ENCODE assay signal across 1 cellular context in the genomic region with DNA sequence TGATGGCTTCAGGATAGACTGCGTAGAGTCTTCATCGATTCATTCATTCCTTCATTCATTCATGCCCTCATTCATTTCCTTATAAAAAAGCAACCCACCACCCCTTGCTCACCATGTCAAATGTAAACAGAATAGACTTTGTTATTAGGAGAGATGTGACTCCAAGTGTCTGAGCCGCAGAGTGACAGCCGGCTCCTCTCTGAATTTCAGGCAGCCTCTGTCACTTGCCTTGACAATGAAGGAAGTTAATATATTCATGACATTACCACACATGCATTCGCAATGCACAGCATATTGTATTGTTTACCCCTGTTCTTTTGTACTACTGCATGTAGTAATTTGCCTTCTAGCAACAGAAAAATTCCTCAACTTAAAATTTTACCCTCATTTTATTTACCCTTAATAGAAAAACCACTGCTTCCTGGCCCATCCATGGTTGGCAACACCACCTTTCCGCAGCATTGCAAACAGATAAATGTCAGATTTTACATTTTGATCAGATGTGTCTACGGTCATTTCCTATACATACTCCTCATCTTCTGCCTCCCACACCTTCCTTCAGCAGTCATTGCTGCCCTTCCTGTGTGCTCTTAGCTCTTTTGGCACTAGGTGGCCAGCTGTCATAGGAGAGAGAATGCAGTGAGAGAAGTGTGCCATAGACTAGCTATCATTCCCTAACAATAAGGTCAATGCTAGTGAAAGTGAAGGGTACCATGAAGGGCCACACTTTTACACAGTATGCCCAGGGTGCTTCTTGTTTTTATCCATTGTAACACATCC.
TF ChIP-seq lines count a peak whose summit lies in the region.

No MANE protein-coding gene starts in this region.

TF ChIP-seq in H1, 55 proteins besides CTCF, POLR2A, EP300 and RAD21 (continued from another document):
- TF ChIP-seq, protein P1, sequence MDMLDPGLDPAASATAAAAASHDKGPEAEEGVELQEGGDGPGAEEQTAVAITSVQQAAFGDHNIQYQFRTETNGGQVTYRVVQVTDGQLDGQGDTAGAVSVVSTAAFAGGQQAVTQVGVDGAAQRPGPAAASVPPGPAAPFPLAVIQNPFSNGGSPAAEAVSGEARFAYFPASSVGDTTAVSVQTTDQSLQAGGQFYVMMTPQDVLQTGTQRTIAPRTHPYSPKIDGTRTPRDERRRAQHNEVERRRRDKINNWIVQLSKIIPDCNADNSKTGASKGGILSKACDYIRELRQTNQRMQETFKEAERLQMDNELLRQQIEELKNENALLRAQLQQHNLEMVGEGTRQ (IDR thresholded peaks at IDR 0.05; ENCODE audit: low read length) = no peak
- no peak for TF ChIP-seq RFX5 (IDR thresholded peaks at IDR 0.05; ENCODE audit: borderline replicate concordance, low read depth, low read length)
- TF ChIP-seq TBP (IDR thresholded peaks at IDR 0.05; ENCODE audit: low read depth, low read length) = no peak
- no peak for TF ChIP-seq CHD2 (IDR thresholded peaks at IDR 0.05; ENCODE audit: low read length)
- TF ChIP-seq ASH2L (IDR thresholded peaks at IDR 0.05; ENCODE audit: low read length) = no peak
- no peak for TF ChIP-seq KDM4A (IDR thresholded peaks at IDR 0.05; ENCODE audit: low read depth, low read length, severe bottlenecking)
- TF ChIP-seq POU5F1 (IDR thresholded peaks at IDR 0.05; ENCODE audit: low read depth, low read length) = no peak
- TF ChIP-seq, protein P2, sequence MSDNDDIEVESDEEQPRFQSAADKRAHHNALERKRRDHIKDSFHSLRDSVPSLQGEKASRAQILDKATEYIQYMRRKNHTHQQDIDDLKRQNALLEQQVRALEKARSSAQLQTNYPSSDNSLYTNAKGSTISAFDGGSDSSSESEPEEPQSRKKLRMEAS (IDR thresholded peaks at IDR 0.05) = no peak
- no peak for TF ChIP-seq POLR2AphosphoS5 (IDR thresholded peaks at IDR 0.05; ENCODE audit: low read depth, low read length)
